23 cellular contexts compared by ENCODE assay signal in the genomic region with DNA sequence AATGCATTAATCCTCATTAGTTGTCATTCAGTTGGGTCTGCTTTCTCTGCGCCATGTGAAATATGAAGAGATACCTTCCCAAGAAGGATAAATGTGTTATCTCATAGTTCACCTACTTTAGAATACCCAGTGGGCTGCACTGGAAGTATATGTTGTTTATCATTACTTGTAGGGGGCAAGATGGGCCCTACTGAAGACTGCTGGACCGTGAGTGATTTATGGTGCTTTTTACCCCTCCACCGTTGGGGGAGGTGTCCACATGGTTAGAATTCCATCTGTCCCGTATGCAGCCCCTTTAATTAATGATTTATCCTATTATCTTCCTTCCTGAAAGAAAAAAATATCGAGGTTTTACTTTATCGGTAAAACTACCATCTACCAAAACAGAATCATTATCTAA.
"Had no signal": no experiment of that assay in that cellular context is flagged by ENCODE, and none has a peak within 500 bp of the region (broad histone marks: within the 10 kb centered on the region; RNA-seq: fewer than 3 reads in every experiment).

No MANE protein-coding gene starts in this region.

- H3K36me3 Mint-ChIP-seq: natural killer cell had no signal

- H3K9me3 Mint-ChIP-seq: dendritic cell treated with granulocyte-macrophage colony-stimulating factor and Interleukin-4, amounts not matched to agents 40 ng/mL and 50 ng/mL, for 4 days had no signal

- H3K4me3 Mint-ChIP-seq: activated CD4-positive, alpha-beta T cell treated with anti-CD3 and anti-CD28 coated beads, Interleukin-2, amount 10 ng/mL, durations not matched to agents 7 days and 5 days; dendritic cell treated with granulocyte-macrophage colony-stimulating factor and Interleukin-4, amounts not matched to agents 40 ng/mL and 50 ng/mL, for 4 days; natural killer cell; T-helper 17 cell had no signal

- H3K4me1 ChIP-seq: body of pancreas, psoas muscle, right atrium auricular region had no signal

- H3K27ac Mint-ChIP-seq: activated CD4-positive, alpha-beta T cell treated with anti-CD3 and anti-CD28 coated beads, Interleukin-2, amount 10 ng/mL, durations not matched to agents 7 days and 5 days; dendritic cell treated with granulocyte-macrophage colony-stimulating factor and Interleukin-4, amounts not matched to agents 40 ng/mL and 50 ng/mL, for 4 days; natural killer cell had no signal

- H3K36me3 ChIP-seq: cardiac muscle cell, left ventricle myocardium inferior, neutrophil, ovary, right atrium auricular region, upper lobe of right lung had no signal

- H3K4me1 Mint-ChIP-seq: natural killer cell had no signal

- H3K4me3 ChIP-seq: body of pancreas, cardiac muscle cell, left ventricle myocardium inferior, ovary, psoas muscle, right atrium auricular region, SK-N-MC, upper lobe of right lung had no signal

- DNase-seq: activated CD4-positive, alpha-beta T cell treated with anti-CD3 and anti-CD28 coated beads, Interleukin-2, amount 10 ng/mL, durations not matched to agents 7 days and 5 days; activated CD4-positive, CD25-positive, alpha-beta regulatory T cell; activated CD8-positive, alpha-beta memory T cell treated with anti-CD3 and anti-CD28 coated beads for 24 hours; activated CD8-positive, alpha-beta memory T cell treated with anti-CD3 and anti-CD28 coated beads, Interleukin-2, amount 50 U/mL, for 4 hours; activated gamma-delta T cell treated with Interleukin-2 at 50 U/mL for 16 hours; anterior cingulate cortex; body of pancreas; effector CD4-positive, alpha-beta T cell; foreskin melanocyte; left ventricle myocardium inferior; natural killer cell; ovary; psoas muscle; stimulated activated CD4-positive, alpha-beta T cell treated with anti-CD3 and anti-CD28 coated beads, Interleukin-4, amount 100 ng/mL, for 4 hours; stimulated activated naive CD8-positive, alpha-beta T cell treated with anti-CD3 and anti-CD28 coated beads, Interleukin-15, Interleukin-2, amounts not matched to agents 100 U/mL and 50 U/mL, for 24 hours; SW 1271; T-helper 17 cell; upper lobe of right lung had no signal

- H3K9me3 ChIP-seq: neutrophil, ovary, psoas muscle, upper lobe of right lung had no signal

- H3K27me3 Mint-ChIP-seq: activated CD4-positive, alpha-beta T cell treated with anti-CD3 and anti-CD28 coated beads, Interleukin-2, amount 10 ng/mL, durations not matched to agents 7 days and 5 days; dendritic cell treated with granulocyte-macrophage colony-stimulating factor and Interleukin-4, amounts not matched to agents 40 ng/mL and 50 ng/mL, for 4 days; T-helper 17 cell had no signal

- H3K27me3 ChIP-seq: body of pancreas, cardiac muscle cell, ovary, right atrium auricular region, upper lobe of right lung had no signal

- H3K27ac ChIP-seq: cardiac muscle cell, left ventricle myocardium inferior, neutrophil, ovary, psoas muscle, right atrium auricular region, SK-N-MC, upper lobe of right lung had no signal
